ENCODE assay signal across 8 cellular contexts in the genomic region with DNA sequence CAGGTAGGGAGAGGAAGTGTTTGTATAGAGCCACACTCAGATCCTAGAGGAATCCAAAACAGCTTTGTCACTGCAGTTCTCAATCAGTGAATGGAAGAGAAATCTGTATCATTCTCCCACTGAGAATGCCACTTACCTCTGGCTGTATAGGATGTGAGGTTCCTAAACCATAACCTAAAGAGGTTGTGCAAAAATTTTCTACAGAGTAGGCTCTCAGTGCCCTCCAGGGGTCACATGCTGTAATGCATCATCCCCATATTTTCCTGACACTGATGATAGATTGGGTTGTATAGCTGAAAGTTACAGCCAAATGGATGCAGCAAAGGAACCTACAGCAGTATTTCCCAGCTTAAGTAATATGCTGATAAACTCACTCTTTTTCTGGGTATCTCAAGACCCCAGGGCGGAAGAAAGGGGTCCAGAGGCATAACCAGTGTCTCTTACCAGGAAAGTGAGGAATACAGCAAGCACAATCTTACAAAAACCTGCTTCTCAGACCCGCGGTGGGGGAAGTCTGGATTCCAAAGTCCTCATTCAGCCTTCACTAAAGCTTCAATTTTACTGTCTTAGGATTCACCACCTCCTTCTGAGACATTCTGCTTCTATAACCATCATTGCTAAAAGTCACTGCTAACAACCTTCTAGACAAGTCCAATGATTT. TPM values are rescaled to one million over a fixed set of nuclear protein-coding genes. Genes with fewer than 3 reads are reported as not detected.
DNase-seq lines count a peak whose midpoint lies in the region; ATAC-seq and TF ChIP-seq lines count a peak whose summit lies in the region.

No MANE protein-coding gene starts in this region.

- no peaks in the 10 kb centered on the region for H3K4me1 ChIP-seq in endodermal cell (ENCODE audit: control insufficient read depth, insufficient read depth, low read length)

- H3K4me3 Mint-ChIP-seq in endodermal cell (no peak overlapping the region), osteocyte (ENCODE audit: unreplicated experiment) (no peak overlapping the region)

- no peaks in the 10 kb centered on the region for H3K9me3 ChIP-seq in endodermal cell (ENCODE audit: control insufficient read depth, low read length)

- no peak for ATAC-seq in HG02870 (IDR thresholded peaks at IDR 0.05; ENCODE audit: unreplicated experiment)

- no peak overlapping the region for H3K9ac ChIP-seq in endodermal cell (ENCODE audit: extremely low read depth, low read length, poor library complexity, severe bottlenecking)

- H3K4me3 ChIP-seq in endodermal cell (ENCODE audit: low read length): no peak overlapping the region

- WGBS in endodermal cell (ENCODE audit: insufficient coverage in 1 of 2, insufficient read length in 1 of 2), 2 experiments: 44 to 49% methylated on average over 3 of the region's 3 CpGs

- H3K27ac Mint-ChIP-seq in endodermal cell: no peak overlapping the region
- no peak overlapping the region for H3K27ac Mint-ChIP-seq in osteocyte (ENCODE audit: unreplicated experiment)

- H3K27me3 Mint-ChIP-seq in endodermal cell (ENCODE audit: insufficient read depth) (peaks cover 11% of the 10 kb centered on the region), osteocyte (ENCODE audit: unreplicated experiment) (no peaks in the 10 kb centered on the region)

- no peaks in the 10 kb centered on the region for H3K27me3 ChIP-seq in endodermal cell (ENCODE audit: control insufficient read depth, insufficient read depth, low read length, poor library complexity, severe bottlenecking)

- no peak overlapping the region for H3K27ac ChIP-seq in endodermal cell (ENCODE audit: low read depth, low read length)

- H3K36me3 Mint-ChIP-seq in endodermal cell (ENCODE audit: low read depth) (peaks cover 1% of the 10 kb centered on the region), osteocyte (ENCODE audit: unreplicated experiment) (peaks cover 3% of the 10 kb centered on the region)

- in situ Hi-C loops in SK-MEL-5 (cut with HindIII; ENCODE audit: low pct_unique_long_range_greater_than_20kb, low sequenced_read_pairs): no loop called here

- peak; percentile 85 for TF ChIP-seq CTCF in endodermal cell (conservative IDR thresholded peaks at IDR 0.05)
- TF ChIP-seq CTCF in osteocyte (IDR thresholded peaks at IDR 0.05): peak; percentile 76

- H3K36me3 ChIP-seq in endodermal cell (ENCODE audit: control insufficient read depth, insufficient read depth, low read length): no peaks in the 10 kb centered on the region

- H3K4me1 Mint-ChIP-seq in endodermal cell (peaks cover 12% of the 10 kb centered on the region), osteocyte (ENCODE audit: unreplicated experiment) (peaks cover 23% of the 10 kb centered on the region)

- no peaks in the 10 kb centered on the region for H3K9me3 Mint-ChIP-seq in endodermal cell
- no peaks in the 10 kb centered on the region for H3K9me3 Mint-ChIP-seq in osteocyte (ENCODE audit: unreplicated experiment)

- DNase-seq in NCI-H510A treated with DMSO at 0.1 percent for 48 hours (lab: John Stamatoyannopoulos, UW) (peak; percentile 37), NCI-H510A (lab: John Stamatoyannopoulos, UW) (no peak), HK-2 (ENCODE audit: unreplicated experiment) (peak; percentile 26), SK-MEL-5 (ENCODE audit: low read depth, low spot score) (peak; percentile 79), endodermal cell (peak; percentile 82), osteocyte (ENCODE audit: extremely low spot score, unreplicated experiment) (no peak), NCI-H1048 (lab: John Stamatoyannopoulos, UW) (no peak)

RNA-seq across cellular contexts. Expression of a gene that starts 3.8 kb away (rescaled TPM):
- total RNA-seq in SK-MEL-5 (2014; rRNA removed; shearing (Covaris generic)): 6.3 and 7.2 TPM in 2 replicates
- polyA plus RNA-seq in SK-MEL-5 (2015; cell fraction: cytosol; rRNA removed): 5.7 and 6.8 TPM in 2 replicates
- polyA plus RNA-seq in SK-MEL-5 (2015; cell fraction: nucleus; rRNA removed): 5.7 and 6.7 TPM in 2 replicates
- total RNA-seq in endodermal cell (1 to 10 TPM; 2.8 to 3.8 TPM), osteocyte (4.2 and 5.3 TPM in 2 replicates)
- 4.8 TPM for polyA plus RNA-seq in endodermal cell (2013, experiment 1 of 2)
- 5.1 TPM for polyA plus RNA-seq in endodermal cell (2013, experiment 2 of 2)

RNA-seq across cellular contexts. Expression of a gene that starts 10.9 kb away (rescaled TPM):
- total RNA-seq in SK-MEL-5 (2014; rRNA removed; shearing (Covaris generic)): 29.2 and 29.6 TPM in 2 replicates
- 59.9 and 79.3 TPM in 2 replicates for polyA plus RNA-seq in SK-MEL-5 (2015; cell fraction: cytosol; rRNA removed)
- 108 and 142 TPM in 2 replicates for polyA plus RNA-seq in SK-MEL-5 (2015; cell fraction: nucleus; rRNA removed)
- total RNA-seq in endodermal cell (10 to 100 TPM; 21.2 to 24.1 TPM), osteocyte (39.1 and 42.4 TPM in 2 replicates)
- polyA plus RNA-seq in endodermal cell (2013, experiment 1 of 2): 28.0 TPM
- polyA plus RNA-seq in endodermal cell (2013, experiment 2 of 2): 25.4 TPM

Comparison
In these comparisons a context has a peak if more than half of its experiments do, and no peak if none do; other contexts are left out.
1. DNase-seq: peak in NCI-H510A treated with DMSO at 0.1 percent for 48 hours (single experiment), HK-2 (single experiment), SK-MEL-5 (single experiment) and endodermal cell (single experiment); none in NCI-H510A (single experiment), osteocyte (single experiment) and NCI-H1048 (single experiment).